ENCODE assay signal across 7 cellular contexts in genomic region chr3:107753494-107753893, GRCh38.
DNase-seq lines count a peak whose midpoint lies in the region; ATAC-seq and TF ChIP-seq lines count a peak whose summit lies in the region.

No MANE protein-coding gene starts in this region.

- TF ChIP-seq CTCF in ascending aorta (IDR thresholded peaks at IDR 0.05), result peak; percentile 24 to 58 (median 46)

- peaks cover 0 to 8% of the 10 kb centered on the region in 2 donors for H3K36me3 ChIP-seq in ascending aorta

- no peaks in the 10 kb centered on the region for H3K27me3 ChIP-seq in ascending aorta

- intact Hi-C loops in ascending aorta (cut with DNase I), result loop anchor here (1.0 to 10.0 kb wide), 3 partner anchors 44 to 171 kb away; no protein-coding TSS in a partner anchor

- no peak overlapping the region for H3K4me3 ChIP-seq in ascending aorta

- H3K27ac ChIP-seq in ascending aorta, result no peak overlapping the region

- no peaks in the 10 kb centered on the region for H3K4me1 ChIP-seq in ascending aorta

- DNase-seq in EH (ENCODE audit: low read depth), result peak; percentile 56
- peak; percentile 44 for DNase-seq in HEK293T (ENCODE audit: extremely low spot score)
- DNase-seq in NCI-H69 (lab: John Stamatoyannopoulos, UW), result peak; percentile 80
- peak in 1 of 2 donors; percentile 64 for DNase-seq in ascending aorta (ENCODE audit: low spot score in 2 of 2)
- peak; percentile 49 for DNase-seq in iPS-NIHi7 (ENCODE audit: extremely low spot score)
- DNase-seq in stromal cell of bone marrow (ENCODE audit: low read depth), result peak; percentile 23

- POLR2A ChIA-PET in HEK293T (lab: Yijun Ruan, JAX), result no interaction called here

- CTCF ChIA-PET in HEK293T (lab: Yijun Ruan, JAX), result no interaction called here

- ATAC-seq in GM21723 (IDR thresholded peaks at IDR 0.05; ENCODE audit: unreplicated experiment), result no peak

- H3K9me3 ChIP-seq in ascending aorta, result no peaks in the 10 kb centered on the region

TF ChIP-seq in HEK293T, 16 proteins besides CTCF, POLR2A, EP300 and RAD21:
- TF ChIP-seq L3MBTL2 (conservative IDR thresholded peaks at IDR 0.05) (no peak), CTBP1 (IDR thresholded peaks at IDR 0.05; ENCODE audit: borderline replicate concordance) (no peak), ELF4 (IDR thresholded peaks at IDR 0.05) (no peak), PKNOX1 (IDR thresholded peaks at IDR 0.05) (0 out of 2 replicates have a peak, but pooled peaks have one; percentile 37)
